ENCODE assay signal across 8 cellular contexts in genomic region chr12:31728917-31729640, GRCh38.
DNase-seq lines count a peak whose midpoint lies in the region; ATAC-seq and TF ChIP-seq lines count a peak whose summit lies in the region.

TSS of gene AMN1 (minus strand) at chr12:31729021. CDS start at chr12:31729008, 13 bp downstream.

- TF ChIP-seq CTCF in AG09319 (IDR thresholded peaks at IDR 0.05; ENCODE audit: low read depth, low read length): no peak

- peak; percentile 98 for DNase-seq in AG09319 (ENCODE audit: extremely low read depth, low read depth)
- DNase-seq in NCI-H446 (lab: John Stamatoyannopoulos, UW): peak; percentile 97 to 99
- peak; percentile 96 for DNase-seq in activated CD4-positive, CD25-positive, alpha-beta regulatory T cell treated with anti-CD3 and anti-CD28 coated beads, Interleukin-2, amount 50 U/mL, for 72 hours
- DNase-seq in cerebellar nuclear complex (lab: John Stamatoyannopoulos, UW): peak; percentile 80 to 97
- DNase-seq in islet precursor cell: peak; percentile 100
- peak; percentile 96 for DNase-seq in stimulated activated CD4-positive, alpha-beta T cell treated with anti-CD3 and anti-CD28 coated beads, Interleukin-12 subunit alpha, Interleukin-12 subunit beta, amount 100 ng/mL, for 4 hours

- ATAC-seq in GM19025 (IDR thresholded peaks at IDR 0.05; ENCODE audit: low read depth, unreplicated experiment) (peak; percentile 95), HG03280 (IDR thresholded peaks at IDR 0.05; ENCODE audit: unreplicated experiment) (peak; percentile 96)

Comparison
In these comparisons a context has a peak if more than half of its experiments do, and no peak if none do; other contexts are left out.
1. Peak in every context shown above with its lines: DNase-seq and ATAC-seq.